ENCODE assay signal across 8 cellular contexts in genomic region chr13:28136916-28137315, GRCh38. TPM values are rescaled to one million over a fixed set of nuclear protein-coding genes. Genes with fewer than 3 reads are reported as not detected.
A peak's percentile ranks its signal among the peaks of the same experiment; 100 is the strongest.
DNase-seq lines count a peak whose midpoint lies in the region; ATAC-seq and TF ChIP-seq lines count a peak whose summit lies in the region.

No MANE protein-coding gene starts in this region.

- peak overlapping the region; percentile 89 for H3K9ac ChIP-seq in OCI-LY1 (ENCODE audit: low read length)

- peaks cover 9% of the 10 kb centered on the region for H3K36me3 Mint-ChIP-seq in endothelial cell (ENCODE audit: low read depth, unreplicated experiment)

- peaks cover 18% of the 10 kb centered on the region for H3K27me3 Mint-ChIP-seq in endothelial cell (ENCODE audit: unreplicated experiment)

- H3K4me1 Mint-ChIP-seq in endothelial cell (ENCODE audit: unreplicated experiment): peaks cover 30% of the 10 kb centered on the region

- H3K4me3 Mint-ChIP-seq in endothelial cell (ENCODE audit: unreplicated experiment): peak overlapping the region; percentile 98

- TF ChIP-seq CTCF in GM13976 (IDR thresholded peaks at IDR 0.05; ENCODE audit: borderline replicate concordance, control extremely low read depth, extremely low read depth, insufficient read depth, missing control alignments): no peak
- TF ChIP-seq CTCF in OCI-LY1 (IDR thresholded peaks at IDR 0.05; ENCODE audit: low read length): no peak
- TF ChIP-seq CTCF in endothelial cell (IDR thresholded peaks at IDR 0.05; ENCODE audit: unreplicated experiment): no peak

- no peaks in the 10 kb centered on the region for H3K9me2 ChIP-seq in OCI-LY1 (ENCODE audit: low read depth, low read length)

- no peaks in the 10 kb centered on the region for H3K9me3 ChIP-seq in OCI-LY1 (ENCODE audit: low read length)

- no peaks in the 10 kb centered on the region for H4K20me1 ChIP-seq in OCI-LY1 (ENCODE audit: insufficient read depth, low read length)

- H3K9me3 Mint-ChIP-seq in endothelial cell (ENCODE audit: unreplicated experiment): no peaks in the 10 kb centered on the region

- no peak for ATAC-seq in HG03571 (IDR thresholded peaks at IDR 0.05; ENCODE audit: unreplicated experiment)

- H3K4me1 ChIP-seq in OCI-LY1 (ENCODE audit: insufficient read depth, low read length, severe bottlenecking): peaks cover 20% of the 10 kb centered on the region

- peak overlapping the region; percentile 98 for H3K27ac Mint-ChIP-seq in endothelial cell (ENCODE audit: unreplicated experiment)

- DNase-seq in GM13976 (ENCODE audit: low spot score) (peak; percentile 43), endothelial cell (ENCODE audit: low spot score) (no peak), renal cortical epithelial cell (ENCODE audit: low read depth) (peak; percentile 17), occipital lobe (lab: John Stamatoyannopoulos, UW) (no peak), mesenteric fat pad (ENCODE audit: low spot score) (no peak)
- DNase-seq in activated effector memory CD4-positive, alpha-beta T cell treated with Interleukin-2 at 50 U/mL for 16 hours: no peak

- H3K36me3 ChIP-seq in OCI-LY1 (ENCODE audit: insufficient read depth, low read length): no peaks in the 10 kb centered on the region

- H3K79me2 ChIP-seq in OCI-LY1 (ENCODE audit: insufficient read depth, low read length): peaks cover 11% of the 10 kb centered on the region

- H3K27me3 ChIP-seq in OCI-LY1 (ENCODE audit: insufficient read depth, low read length): no peaks in the 10 kb centered on the region

- no peak overlapping the region for H3K27ac ChIP-seq in OCI-LY1 (ENCODE audit: low read depth, low read length, poor library complexity, severe bottlenecking)

- in situ Hi-C loops in GM13976 (cut with MboI; ENCODE audit: low sequenced_read_pairs, unreplicated experiment): no loop called here

- no peaks in the 10 kb centered on the region for H3F3A ChIP-seq in OCI-LY1 (ENCODE audit: insufficient read depth, low read length)

- no peak overlapping the region for H2AFZ ChIP-seq in OCI-LY1 (ENCODE audit: low read length)

- H3K4me3 ChIP-seq in OCI-LY1 (ENCODE audit: low read depth, low read length, poor library complexity, severe bottlenecking): peak overlapping the region; percentile 98

- H3K4me2 ChIP-seq in OCI-LY1 (ENCODE audit: low read length): peak overlapping the region; percentile 87

RNA-seq across cellular contexts. Expression of gene PAN3, which starts 1.4 kb away (rescaled TPM):
- 51.9 TPM for total RNA-seq in endothelial cell (ENCODE audit: unreplicated experiment)
- total RNA-seq in renal cortical epithelial cell: 16.7 and 37.7 TPM in 2 replicates
- total RNA-seq in occipital lobe: 50.2 TPM
- 31.2 TPM for total RNA-seq in mesenteric fat pad

RNA-seq across cellular contexts. Expression of gene FLT3, which starts 36.5 kb away (rescaled TPM):
- total RNA-seq in endothelial cell (ENCODE audit: unreplicated experiment): not detected
- under 0.01 and 0.17 TPM in 2 replicates for total RNA-seq in renal cortical epithelial cell
- total RNA-seq in occipital lobe: 3.1 TPM
- 0.55 TPM for total RNA-seq in mesenteric fat pad

Comparison
In these comparisons a context has a peak if more than half of its experiments do, and no peak if none do; other contexts are left out.
1. DNase-seq: peak in GM13976 (single experiment) and renal cortical epithelial cell (single experiment); none in endothelial cell (single experiment), occipital lobe (single experiment), mesenteric fat pad (single experiment) and activated effector memory CD4-positive, alpha-beta T cell treated with Interleukin-2 at 50 U/mL for 16 hours (single experiment).